In the genomic region with DNA sequence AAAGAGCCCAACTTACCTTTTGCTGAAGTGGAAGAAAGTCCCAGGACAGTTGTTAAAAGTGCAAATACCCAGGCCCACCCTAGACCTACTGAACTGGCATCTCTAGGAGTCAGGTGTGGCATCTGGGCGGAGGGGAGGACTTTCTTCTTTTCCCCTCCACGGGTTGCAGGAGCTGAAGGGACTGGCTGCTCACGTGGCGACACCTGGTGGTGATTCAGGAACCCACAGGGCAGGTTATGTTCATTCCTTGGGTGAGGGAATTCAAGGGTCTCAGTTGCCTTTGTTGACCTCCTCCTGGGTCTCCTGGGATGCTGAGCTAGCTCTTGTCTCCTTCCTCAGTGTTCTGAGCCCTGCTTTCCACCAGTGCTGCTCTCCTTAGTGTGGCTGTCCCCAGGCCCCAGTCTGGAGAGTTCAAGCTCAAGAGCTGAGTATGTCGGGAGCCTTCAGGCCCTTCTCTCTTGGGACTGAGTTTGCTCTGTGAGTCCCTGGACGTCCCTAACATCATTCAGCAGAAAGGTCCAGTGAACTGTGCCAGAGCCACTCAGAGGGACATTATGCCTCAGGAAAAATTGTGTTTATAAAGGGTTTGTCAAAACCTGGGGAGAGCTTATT, we compare ENCODE assay signal across 8 cellular contexts. TPM values are rescaled to one million over a fixed set of nuclear protein-coding genes. Genes with fewer than 3 reads are reported as not detected.
A peak's percentile ranks its signal among the peaks of the same experiment; 100 is the strongest.
DNase-seq lines count a peak whose midpoint lies in the region; ATAC-seq and TF ChIP-seq lines count a peak whose summit lies in the region.

No MANE protein-coding gene starts in this region.

- TF ChIP-seq CTCF in lower lobe of right lung (IDR thresholded peaks at IDR 0.05): peak; percentile 93

- H3K9me3 Mint-ChIP-seq in dendritic cell treated with granulocyte-macrophage colony-stimulating factor and Interleukin-4, amounts not matched to agents 40 ng/mL and 50 ng/mL, for 4 days: no peaks in the 10 kb centered on the region

- no peaks in the 10 kb centered on the region for H3K9me3 ChIP-seq in lower lobe of right lung

- no peaks in the 10 kb centered on the region for H3K4me1 Mint-ChIP-seq in dendritic cell treated with granulocyte-macrophage colony-stimulating factor and Interleukin-4, amounts not matched to agents 40 ng/mL and 50 ng/mL, for 4 days (ENCODE audit: low read depth)

- H3K4me1 ChIP-seq in lower lobe of right lung: peaks cover 5% of the 10 kb centered on the region

- DNase-seq in Caki2 (ENCODE audit: low read depth): peak; percentile 49
- DNase-seq in HCEC 1CT: peak; percentile 42
- peak; percentile 70 for DNase-seq in NCI-H345 (lab: John Stamatoyannopoulos, UW)
- peak; percentile 71 for DNase-seq in activated CD4-positive, alpha-beta T cell treated with anti-CD3 and anti-CD28 coated beads, Interleukin-2, amount 50 U/mL, for 1 hour
- peak; percentile 79 for DNase-seq in lower lobe of right lung
- peak; percentile 38 for DNase-seq in stimulated activated CD8-positive, alpha-beta memory T cell treated with anti-CD3 and anti-CD28 coated beads, Interleukin-12 subunit alpha, Interleukin-12 subunit beta, amount 100 ng/mL, for 24 hours (ENCODE audit: extremely low read depth)

- no peak overlapping the region for H3K4me3 ChIP-seq in lower lobe of right lung

- no peak overlapping the region for H3K4me3 Mint-ChIP-seq in dendritic cell treated with granulocyte-macrophage colony-stimulating factor and Interleukin-4, amounts not matched to agents 40 ng/mL and 50 ng/mL, for 4 days

- peak; percentile 65 to 77 for ATAC-seq in lower lobe of right lung
- no peak for ATAC-seq in HG03432 (IDR thresholded peaks at IDR 0.05; ENCODE audit: unreplicated experiment)

- H3K36me3 ChIP-seq in lower lobe of right lung: peaks cover 2% of the 10 kb centered on the region

- H3K27ac Mint-ChIP-seq in dendritic cell treated with granulocyte-macrophage colony-stimulating factor and Interleukin-4, amounts not matched to agents 40 ng/mL and 50 ng/mL, for 4 days: peak overlapping the region; percentile 10

- H3K36me3 Mint-ChIP-seq in dendritic cell treated with granulocyte-macrophage colony-stimulating factor and Interleukin-4, amounts not matched to agents 40 ng/mL and 50 ng/mL, for 4 days (ENCODE audit: low read depth): peaks cover 82% of the 10 kb centered on the region

- H3K27me3 ChIP-seq in lower lobe of right lung (ENCODE audit: low read depth): no peaks in the 10 kb centered on the region

- H3K27ac ChIP-seq in lower lobe of right lung: no peak overlapping the region

- in situ Hi-C loops in Caki2 (cut with HindIII; ENCODE audit: low pct_unique_long_range_greater_than_20kb, low sequenced_read_pairs): no loop called here

- H3K27me3 Mint-ChIP-seq in dendritic cell treated with granulocyte-macrophage colony-stimulating factor and Interleukin-4, amounts not matched to agents 40 ng/mL and 50 ng/mL, for 4 days: no peaks in the 10 kb centered on the region

- intact Hi-C loops in dendritic cell treated with granulocyte-macrophage colony-stimulating factor and Interleukin-4, amounts not matched to agents 40 ng/mL and 50 ng/mL, for 4 days (cut with micrococcal nuclease): loop anchor here (1.0 kb wide), 1 partner anchor 49 kb away; no protein-coding TSS in a partner anchor
- intact Hi-C loops in lower lobe of right lung (cut with DNase I): loop anchor here (10.0 kb wide), 1 partner anchor 216 kb away; no protein-coding TSS in a partner anchor

RNA-seq across cellular contexts. Expression of a gene that starts 56.9 kb away (rescaled TPM):
- not detected in 2 replicates for total RNA-seq in Caki2 (2014; rRNA removed; shearing (Covaris generic); ENCODE audit: low replicate concordance)
- total RNA-seq in lower lobe of right lung: 41.2 TPM

Comparison
In these comparisons a context has a peak if more than half of its experiments do, and no peak if none do; other contexts are left out.
1. RNA of a gene that starts 56.9 kb away (total RNA-seq): 41.2 TPM in lower lobe of right lung (single experiment); not detected in Caki2; every median in the first group is over 10 times any median in the second.
2. Peak in every context shown above with its lines, with median percentiles within 50 percentile points of each other: DNase-seq.